Comparison of ENCODE assay signal across 14 cellular contexts in genomic region chr7:64170974-64171373, GRCh38. TPM values are rescaled to one million over a fixed set of nuclear protein-coding genes. Genes with fewer than 3 reads are reported as not detected.
"Had no signal": no experiment of that assay in that cellular context is flagged by ENCODE, and none has a peak within 500 bp of the region (broad histone marks: within the 10 kb centered on the region; RNA-seq: fewer than 3 reads in every experiment).

No MANE protein-coding gene starts in this region.

RNA-seq across cellular contexts. Expression of gene ZNF735, which starts 36.0 kb away (rescaled TPM):
- total RNA-seq: activated B cell treated with CpG ODN at 0.5 μM for 24 hours; activated CD4-positive, alpha-beta memory T cell treated with anti-CD3 and anti-CD28 coated beads for 36 hours; activated CD4-positive, alpha-beta memory T cell treated with anti-CD3 and anti-CD28 coated beads, Interleukin-2, amount 10 ng/mL, durations not matched to agents 7 days and 5 days; activated CD4-positive, alpha-beta T cell treated with anti-CD3 and anti-CD28 coated beads for 36 hours; activated CD4-positive, alpha-beta T cell treated with anti-CD3 and anti-CD28 coated beads, Interleukin-2, amount 10 ng/mL, durations not matched to agents 24 days and 14 days; activated CD4-positive, alpha-beta T cell treated with anti-CD3 and anti-CD28 coated beads, Interleukin-2, amount 10 ng/mL, durations not matched to agents 7 days and 5 days; activated CD8-positive, alpha-beta memory T cell treated with anti-CD3 and anti-CD28 coated beads for 36 hours; activated CD8-positive, alpha-beta memory T cell treated with anti-CD3 and anti-CD28 coated beads, Interleukin-2, amount 10 ng/mL, durations not matched to agents 7 days and 5 days; activated CD8-positive, alpha-beta T cell treated with anti-CD3 and anti-CD28 coated beads for 36 hours; activated CD8-positive, alpha-beta T cell treated with anti-CD3 and anti-CD28 coated beads, Interleukin-2, amount 10 ng/mL, durations not matched to agents 7 days and 5 days; T-helper 1 cell treated with Interleukin-12 subunit alpha and Interleukin-12 subunit beta and Interleukin-4 antibody, amounts not matched to agents 30 ng/mL and 1 ng/mL, for 36 hours; T-helper 17 cell; T-helper 2 cell treated with Interferon-gamma antibody and Interleukin-4, amounts not matched to agents 100 ng/mL and 5 ng/mL, for 36 hours; WTC11 had no signal

RNA-seq across cellular contexts. Expression of gene ZNF679, which starts 57.3 kb away (rescaled TPM):
- total RNA-seq: activated B cell treated with CpG ODN at 0.5 μM for 24 hours; activated CD4-positive, alpha-beta memory T cell treated with anti-CD3 and anti-CD28 coated beads for 36 hours; activated CD4-positive, alpha-beta memory T cell treated with anti-CD3 and anti-CD28 coated beads, Interleukin-2, amount 10 ng/mL, durations not matched to agents 7 days and 5 days; activated CD4-positive, alpha-beta T cell treated with anti-CD3 and anti-CD28 coated beads for 36 hours; activated CD4-positive, alpha-beta T cell treated with anti-CD3 and anti-CD28 coated beads, Interleukin-2, amount 10 ng/mL, durations not matched to agents 24 days and 14 days; activated CD4-positive, alpha-beta T cell treated with anti-CD3 and anti-CD28 coated beads, Interleukin-2, amount 10 ng/mL, durations not matched to agents 7 days and 5 days; activated CD8-positive, alpha-beta memory T cell treated with anti-CD3 and anti-CD28 coated beads for 36 hours; activated CD8-positive, alpha-beta memory T cell treated with anti-CD3 and anti-CD28 coated beads, Interleukin-2, amount 10 ng/mL, durations not matched to agents 7 days and 5 days; activated CD8-positive, alpha-beta T cell treated with anti-CD3 and anti-CD28 coated beads for 36 hours; activated CD8-positive, alpha-beta T cell treated with anti-CD3 and anti-CD28 coated beads, Interleukin-2, amount 10 ng/mL, durations not matched to agents 7 days and 5 days; T-helper 1 cell treated with Interleukin-12 subunit alpha and Interleukin-12 subunit beta and Interleukin-4 antibody, amounts not matched to agents 30 ng/mL and 1 ng/mL, for 36 hours; T-helper 17 cell; T-helper 2 cell treated with Interferon-gamma antibody and Interleukin-4, amounts not matched to agents 100 ng/mL and 5 ng/mL, for 36 hours; WTC11 had no signal
